In genomic region chr9:136644593-136645342, GRCh38 we compare ENCODE assay signal across 8 cellular contexts. TPM values are rescaled to one million over a fixed set of nuclear protein-coding genes. Genes with fewer than 3 reads are reported as not detected.
DNase-seq lines count a peak whose midpoint lies in the region; ATAC-seq lines count a peak whose summit lies in the region.

No MANE protein-coding gene starts in this region.

- peak overlapping the region; percentile 22; the same call in 1 of the 2 replicates for H3K9ac ChIP-seq in ES-I3 (ENCODE audit: low read depth, low read length)

- H3K36me3 Mint-ChIP-seq in activated CD4-positive, alpha-beta T cell treated with anti-CD3 and anti-CD28 coated beads for 36 hours (ENCODE audit: low read depth) = no peaks in the 10 kb centered on the region

- peak; percentile 98 for ATAC-seq in activated CD4-positive, alpha-beta T cell treated with anti-CD3 and anti-CD28 coated beads for 36 hours

- intact Hi-C loops in activated CD4-positive, alpha-beta T cell treated with anti-CD3 and anti-CD28 coated beads for 36 hours (cut with DNase I, micrococcal nuclease) = loop anchor here (1.0 to 2.0 kb wide), 3 partner anchors 159 to 332 kb away; partner anchors contain the start of gene INPP5E (in 1 of the 2)

- peaks cover 20% of the 10 kb centered on the region for H3K27me3 Mint-ChIP-seq in activated CD4-positive, alpha-beta T cell treated with anti-CD3 and anti-CD28 coated beads for 36 hours

- H3K27ac Mint-ChIP-seq in activated CD4-positive, alpha-beta T cell treated with anti-CD3 and anti-CD28 coated beads for 36 hours = no peak overlapping the region

- H3K4me3 Mint-ChIP-seq in activated CD4-positive, alpha-beta T cell treated with anti-CD3 and anti-CD28 coated beads for 36 hours = no peak overlapping the region

- no peaks in the 10 kb centered on the region for H3K9me3 ChIP-seq in ES-I3 (ENCODE audit: control insufficient read depth, insufficient read depth, low read length)

- POLR2A ChIA-PET in activated CD4-positive, alpha-beta T cell treated with anti-CD3 and anti-CD28 coated beads for 36 hours (lab: Charles Lee) = no interaction called here

- no peaks in the 10 kb centered on the region; the same call in 1 of the 2 replicates for H3K4me1 ChIP-seq in ES-I3 (ENCODE audit: insufficient read depth, low read length)

- no peaks in the 10 kb centered on the region for H3K36me3 ChIP-seq in ES-I3 (ENCODE audit: insufficient read depth, low read length)

- DNase-seq in KG1 (lab: John Stamatoyannopoulos, UW) (peak; percentile 74), dedifferentiated amniotic fluid mesenchymal stem cell (ENCODE audit: extremely low spot score) (peak; percentile 42), medulla oblongata (ENCODE audit: extremely low spot score) (peak; percentile 66), HT-29 (ENCODE audit: low spot score) (no peak), SK-N-DZ (ENCODE audit: low spot score) (no peak)
- DNase-seq in activated CD4-positive, alpha-beta T cell treated with anti-CD3 and anti-CD28 coated beads for 36 hours = peak; percentile 87
- DNase-seq in stimulated activated CD8-positive, alpha-beta memory T cell treated with anti-CD3 and anti-CD28 coated beads, Interleukin-15, amount 100 ng/mL, for 1 hour (ENCODE audit: low read depth) = peak; percentile 47

- H3K9me3 Mint-ChIP-seq in activated CD4-positive, alpha-beta T cell treated with anti-CD3 and anti-CD28 coated beads for 36 hours (ENCODE audit: low read depth) = no peaks in the 10 kb centered on the region

- CTCF ChIA-PET in activated CD4-positive, alpha-beta T cell treated with anti-CD3 and anti-CD28 coated beads for 36 hours (lab: Charles Lee) = interaction anchor here (0.7 to 3.8 kb wide), 5 partner anchors 13 to 332 kb away, joined by 3 to 35 read pairs (median 4); no protein-coding TSS in a partner anchor

- H3K4me1 Mint-ChIP-seq in activated CD4-positive, alpha-beta T cell treated with anti-CD3 and anti-CD28 coated beads for 36 hours = no peaks in the 10 kb centered on the region

RNA-seq across cellular contexts. Expression of gene EGFL7, which starts 17.9 kb away (rescaled TPM):
- total RNA-seq in activated CD4-positive, alpha-beta T cell treated with anti-CD3 and anti-CD28 coated beads for 36 hours = 1 to 10 TPM; 1.2 to 1.4 TPM
- total RNA-seq in HT-29 (2014; rRNA removed; shearing (Covaris generic)) = 3.2 and 6.4 TPM in 2 replicates
- polyA plus RNA-seq in SK-N-DZ (2014; cell fraction: cytosol; rRNA removed) = 0.73 TPM in 1 of 2 replicates, not detected in the other
- 6.2 TPM in 1 of 2 replicates, not detected in the other for polyA plus RNA-seq in SK-N-DZ (2014; cell fraction: nucleus; rRNA removed)

RNA-seq across cellular contexts. Expression of gene AGPAT2, which starts 42.5 kb away (rescaled TPM):
- total RNA-seq in activated CD4-positive, alpha-beta T cell treated with anti-CD3 and anti-CD28 coated beads for 36 hours = 10 to 100 TPM in 1 of 2 experiments, 1 to 10 TPM in 1; 9.0 to 10.4 TPM
- 160 and 167 TPM in 2 replicates for total RNA-seq in HT-29 (2014; rRNA removed; shearing (Covaris generic))
- 0.70 and 1.1 TPM in 2 replicates for polyA plus RNA-seq in SK-N-DZ (2014; cell fraction: cytosol; rRNA removed)
- 0.12 and 0.54 TPM in 2 replicates for polyA plus RNA-seq in SK-N-DZ (2014; cell fraction: nucleus; rRNA removed)

Comparison
In these comparisons a context has a peak if more than half of its experiments do, and no peak if none do; other contexts are left out.
1. DNase-seq: peak in KG1 (single experiment), activated CD4-positive, alpha-beta T cell treated with anti-CD3 and anti-CD28 coated beads for 36 hours (single experiment), dedifferentiated amniotic fluid mesenchymal stem cell (single experiment), medulla oblongata (single experiment) and stimulated activated CD8-positive, alpha-beta memory T cell treated with anti-CD3 and anti-CD28 coated beads, Interleukin-15, amount 100 ng/mL, for 1 hour (single experiment); none in HT-29 (single experiment) and SK-N-DZ (single experiment).
2. RNA of gene AGPAT2, which starts 42.5 kb away (total RNA-seq): 160 to 167 TPM in HT-29; 9.0 to 10.4 TPM in activated CD4-positive, alpha-beta T cell treated with anti-CD3 and anti-CD28 coated beads for 36 hours; every median in the first group is over 10 times any median in the second.